In genomic region chr18:33159151-33159550, GRCh38 we compare ENCODE assay signal across 37 cellular contexts.
"Had no signal": no experiment of that assay in that cellular context is flagged by ENCODE, and none has a peak within 500 bp of the region (broad histone marks: within the 10 kb centered on the region; RNA-seq: fewer than 3 reads in every experiment).

No MANE protein-coding gene starts in this region.

- H3K27me3 ChIP-seq: adrenal gland, body of pancreas, brain microvascular endothelial cell, breast epithelium had no signal

- DNase-seq: activated B cell treated with CpG ODN at 0.5 μM for 24 hours; activated CD4-positive, alpha-beta memory T cell treated with anti-CD3 and anti-CD28 coated beads for 36 hours; activated CD4-positive, alpha-beta T cell treated with anti-CD3 and anti-CD28 coated beads for 4 hours; activated CD4-positive, alpha-beta T cell treated with anti-CD3 and anti-CD28 coated beads, Interleukin-2, amount 10 ng/mL, durations not matched to agents 24 days and 14 days; activated CD4-positive, alpha-beta T cell treated with anti-CD3 and anti-CD28 coated beads, Interleukin-2, amount 50 U/mL, for 1 hour; activated CD4-positive, alpha-beta T cell treated with anti-CD3 and anti-CD28 coated beads, Interleukin-2, amount 50 U/mL, for 4 hours; activated CD4-positive, CD25-positive, alpha-beta regulatory T cell treated with anti-CD3 and anti-CD28 coated beads, Interleukin-2, amount 50 U/mL, for 72 hours; activated CD8-positive, alpha-beta memory T cell treated with anti-CD3 and anti-CD28 coated beads, Interleukin-2, amount 50 U/mL, for 4 hours; activated CD8-positive, alpha-beta T cell treated with anti-CD3 and anti-CD28 coated beads for 36 hours; activated effector memory CD4-positive, alpha-beta T cell treated with anti-CD3 and anti-CD28 coated beads, Interleukin-2, amount 50 U/mL, for 16 hours; activated gamma-delta T cell treated with Interleukin-2 at 50 U/mL for 16 hours; activated naive CD4-positive, alpha-beta T cell; activated naive CD4-positive, alpha-beta T cell treated with anti-CD3 and anti-CD28 coated beads for 36 hours; activated naive CD4-positive, alpha-beta T cell treated with anti-CD3 and anti-CD28 coated beads, Interleukin-2, amount 50 U/mL, for 16 hours; activated naive CD8-positive, alpha-beta T cell treated with anti-CD3 and anti-CD28 coated beads for 36 hours; activated T-cell treated with anti-CD3 and anti-CD28 coated beads for 4 hours; activated T-cell treated with anti-CD3 and anti-CD28 coated beads, Interleukin-2, amount 50 U/mL, for 1 hour; activated T-cell treated with anti-CD3 and anti-CD28 coated beads, Interleukin-2, amount 50 U/mL, for 4 hours; activated T-cell treated with anti-CD3 and anti-CD28 coated beads, Interleukin-2, amount 50 U/mL, for 72 hours; adrenal gland; amniotic stem cell; aorta; body of pancreas; brain microvascular endothelial cell; central memory CD4-positive, alpha-beta T cell; T-helper 1 cell; T-helper 2 cell; T-helper 9 cell had no signal

- FAIRE-seq: astrocyte, TTC549 had no signal

- H3K36me3 ChIP-seq: adrenal gland, brain microvascular endothelial cell, breast epithelium had no signal

- H3K4me1 Mint-ChIP-seq: activated B cell treated with CpG ODN at 0.5 μM for 24 hours; activated CD4-positive, alpha-beta T cell treated with anti-CD3 and anti-CD28 coated beads, Interleukin-2, amount 10 ng/mL, durations not matched to agents 24 days and 14 days; activated naive CD8-positive, alpha-beta T cell treated with anti-CD3 and anti-CD28 coated beads for 36 hours; activated T-helper 17 cell treated with anti-CD3 and anti-CD28 coated beads, Interleukin-2, amount 50 U/mL, for 72 hours had no signal

- H3K27me3 Mint-ChIP-seq: activated B cell treated with CpG ODN at 0.5 μM for 24 hours; activated CD4-positive, alpha-beta memory T cell treated with anti-CD3 and anti-CD28 coated beads for 36 hours; activated CD4-positive, alpha-beta T cell treated with anti-CD3 and anti-CD28 coated beads, Interleukin-2, amount 10 ng/mL, durations not matched to agents 24 days and 14 days; activated CD8-positive, alpha-beta T cell treated with anti-CD3 and anti-CD28 coated beads for 36 hours; activated naive CD8-positive, alpha-beta T cell treated with anti-CD3 and anti-CD28 coated beads for 36 hours; activated T-helper 17 cell treated with anti-CD3 and anti-CD28 coated beads, Interleukin-2, amount 50 U/mL, for 72 hours had no signal

- H3K36me3 Mint-ChIP-seq: activated CD4-positive, alpha-beta memory T cell treated with anti-CD3 and anti-CD28 coated beads for 36 hours; activated naive CD4-positive, alpha-beta T cell treated with anti-CD3 and anti-CD28 coated beads, Interleukin-2, amount 50 U/mL, for 72 hours; activated naive CD8-positive, alpha-beta T cell treated with anti-CD3 and anti-CD28 coated beads for 36 hours had no signal

- H3K27ac ChIP-seq: adrenal gland, body of pancreas, brain microvascular endothelial cell, breast epithelium, VCaP had no signal

- H3K4me1 ChIP-seq: adrenal gland, body of pancreas, breast epithelium had no signal

- H3K27ac Mint-ChIP-seq: activated B cell treated with CpG ODN at 0.5 μM for 24 hours; activated CD4-positive, alpha-beta memory T cell treated with anti-CD3 and anti-CD28 coated beads for 36 hours; activated CD4-positive, alpha-beta T cell treated with anti-CD3 and anti-CD28 coated beads, Interleukin-2, amount 10 ng/mL, durations not matched to agents 24 days and 14 days; activated CD8-positive, alpha-beta T cell treated with anti-CD3 and anti-CD28 coated beads for 36 hours; activated naive CD4-positive, alpha-beta T cell treated with anti-CD3 and anti-CD28 coated beads for 36 hours; activated naive CD4-positive, alpha-beta T cell treated with anti-CD3 and anti-CD28 coated beads, Interleukin-2, amount 50 U/mL, for 72 hours; activated naive CD8-positive, alpha-beta T cell treated with anti-CD3 and anti-CD28 coated beads for 36 hours; activated T-cell treated with anti-CD3 and anti-CD28 coated beads, Interleukin-2, amount 50 U/mL, for 72 hours; activated T-helper 1 cell treated with anti-CD3 and anti-CD28 coated beads, Interleukin-12 subunit alpha, Interleukin-12 subunit beta, Interleukin-2, Interleukin-4 antibody, amounts not matched to agents 30 ng/mL and 10 ng/mL and 1 ng/mL, durations not matched to agents 14 hours and 24 hours and 36 hours; activated T-helper 17 cell treated with anti-CD3 and anti-CD28 coated beads, Interleukin-2, amount 50 U/mL, for 72 hours; T-helper 1 cell treated with Interleukin-12 subunit alpha and Interleukin-12 subunit beta and Interleukin-4 antibody, amounts not matched to agents 30 μg/mL and 1 μg/mL, for 36 hours; T-helper 2 cell treated with Interferon-gamma antibody and Interleukin-4, amounts not matched to agents 5 μg/mL and 100 μg/mL, for 36 hours had no signal

- H3K4me3 Mint-ChIP-seq: activated B cell treated with CpG ODN at 0.5 μM for 24 hours; activated CD4-positive, alpha-beta memory T cell treated with anti-CD3 and anti-CD28 coated beads for 36 hours; activated CD4-positive, alpha-beta T cell treated with anti-CD3 and anti-CD28 coated beads, Interleukin-2, amount 10 ng/mL, durations not matched to agents 24 days and 14 days; activated CD8-positive, alpha-beta T cell treated with anti-CD3 and anti-CD28 coated beads for 36 hours; activated naive CD4-positive, alpha-beta T cell treated with anti-CD3 and anti-CD28 coated beads for 36 hours; activated naive CD8-positive, alpha-beta T cell treated with anti-CD3 and anti-CD28 coated beads for 36 hours; activated T-cell treated with anti-CD3 and anti-CD28 coated beads, Interleukin-2, amount 50 U/mL, for 4 hours; activated T-cell treated with anti-CD3 and anti-CD28 coated beads, Interleukin-2, amount 50 U/mL, for 72 hours; activated T-helper 1 cell treated with anti-CD3 and anti-CD28 coated beads, Interleukin-12 subunit alpha, Interleukin-12 subunit beta, Interleukin-2, Interleukin-4 antibody, amounts not matched to agents 30 ng/mL and 10 ng/mL and 1 ng/mL, durations not matched to agents 14 hours and 24 hours and 36 hours; activated T-helper 17 cell treated with anti-CD3 and anti-CD28 coated beads, Interleukin-2, amount 50 U/mL, for 72 hours; T-helper 1 cell treated with Interleukin-12 subunit alpha and Interleukin-12 subunit beta and Interleukin-4 antibody, amounts not matched to agents 30 μg/mL and 1 μg/mL, for 36 hours; T-helper 2 cell treated with Interferon-gamma antibody and Interleukin-4, amounts not matched to agents 5 μg/mL and 100 μg/mL, for 36 hours had no signal

- H3K9me3 ChIP-seq: adrenal gland, body of pancreas, breast epithelium had no signal

- H3K9me3 Mint-ChIP-seq: activated T-helper 1 cell treated with anti-CD3 and anti-CD28 coated beads, Interleukin-12 subunit alpha, Interleukin-12 subunit beta, Interleukin-2, Interleukin-4 antibody, amounts not matched to agents 30 ng/mL and 10 ng/mL and 1 ng/mL, durations not matched to agents 14 hours and 24 hours and 36 hours; T-helper 1 cell treated with Interleukin-12 subunit alpha and Interleukin-12 subunit beta and Interleukin-4 antibody, amounts not matched to agents 30 μg/mL and 1 μg/mL, for 36 hours had no signal

- H3K4me3 ChIP-seq: adrenal gland, body of pancreas, breast epithelium had no signal

- ATAC-seq: activated CD8-positive, alpha-beta T cell treated with anti-CD3 and anti-CD28 coated beads for 36 hours; activated naive CD4-positive, alpha-beta T cell treated with anti-CD3 and anti-CD28 coated beads, Interleukin-2, amount 50 U/mL, for 72 hours; activated T-cell treated with anti-CD3 and anti-CD28 coated beads, Interleukin-2, amount 50 U/mL, for 4 hours; activated T-cell treated with anti-CD3 and anti-CD28 coated beads, Interleukin-2, amount 50 U/mL, for 72 hours; activated T-helper 17 cell treated with anti-CD3 and anti-CD28 coated beads, Interleukin-2, amount 50 U/mL, for 72 hours; body of pancreas had no signal
